ENCODE assay signal across 9 cellular contexts in the genomic region with DNA sequence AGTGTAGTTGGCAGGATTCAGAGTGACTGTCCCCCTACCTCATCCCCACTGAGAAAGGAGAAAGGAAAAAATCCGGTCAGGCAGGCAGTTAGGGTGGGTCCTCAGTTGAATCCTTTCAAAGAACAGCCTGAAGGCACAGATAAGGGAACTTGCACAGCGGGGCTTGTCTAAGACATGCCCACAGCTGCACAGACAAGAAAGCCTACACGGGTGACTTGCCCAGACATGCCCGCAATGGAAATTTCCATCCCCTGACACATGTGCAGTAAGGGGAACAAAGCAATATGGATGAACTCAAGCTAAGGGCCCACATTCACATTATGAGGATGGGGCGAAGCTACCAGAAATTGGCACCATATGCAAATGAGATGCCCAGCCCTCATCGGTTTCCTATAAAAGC.
DNase-seq lines count a peak whose midpoint lies in the region; ATAC-seq and TF ChIP-seq lines count a peak whose summit lies in the region.
"Had no signal": no experiment of that assay in that cellular context is flagged by ENCODE, and none has a peak within 500 bp of the region (broad histone marks: within the 10 kb centered on the region; RNA-seq: fewer than 3 reads in every experiment).

No MANE protein-coding gene starts in this region.

- peak overlapping the region; percentile 80; the same call in 1 of the 2 replicates for H3K27ac Mint-ChIP-seq in GM23338
- H3K27ac Mint-ChIP-seq: nephron progenitor cell had no signal

- ATAC-seq in GM23338 (no peak), RWPE2 (ENCODE audit: low read depth) (no peak), right cardiac atrium (no peak), HG03442 (IDR thresholded peaks at IDR 0.05; ENCODE audit: unreplicated experiment) (no peak), GM19351 (IDR thresholded peaks at IDR 0.05; ENCODE audit: unreplicated experiment) (no peak)

- no peak overlapping the region for H3K4me3 Mint-ChIP-seq in GM23338
- H3K4me3 Mint-ChIP-seq: nephron progenitor cell had no signal

- H3K9me3 ChIP-seq in RWPE2 (ENCODE audit: severe bottlenecking) (peaks cover 7% of the 10 kb centered on the region), fibroblast of lung (ENCODE audit: control insufficient read depth, insufficient read depth, low read depth, low read length) (no peaks in the 10 kb centered on the region), right cardiac atrium (ENCODE audit: control insufficient read depth, low read length) (no peaks in the 10 kb centered on the region)

- TF ChIP-seq CTCF in GM23338 (conservative IDR thresholded peaks at IDR 0.05; ENCODE audit: low read depth in 2 of 2) (no peak), RWPE2 (IDR thresholded peaks at IDR 0.05; ENCODE audit: poor library complexity, severe bottlenecking) (no peak), fibroblast of lung (conservative IDR thresholded peaks at IDR 0.05 in 1 of 2, IDR thresholded peaks at IDR 0.05 in 1 of 2; ENCODE audit: low read depth in 1 of 2, low read length in 2 of 2) (no peak)

- peaks cover 3% of the 10 kb centered on the region for H3K4me1 ChIP-seq in ACC112 (ENCODE audit: control insufficient read depth, insufficient read depth, low read length, unreplicated experiment)
- H3K4me1 ChIP-seq in GM23338 (ENCODE audit: insufficient read depth): peaks cover 17% of the 10 kb centered on the region
- peaks cover 9% of the 10 kb centered on the region for H3K4me1 ChIP-seq in RWPE2 (ENCODE audit: insufficient read depth, poor library complexity, severe bottlenecking)
- H3K4me1 ChIP-seq in fibroblast of lung (ENCODE audit: control insufficient read depth, extremely low read depth, insufficient read depth, low read length): no peaks in the 10 kb centered on the region
- H3K4me1 ChIP-seq in right cardiac atrium (ENCODE audit: control insufficient read depth, insufficient read depth, low read length): no peaks in the 10 kb centered on the region

- peaks cover 17% of the 10 kb centered on the region for H3K9me3 Mint-ChIP-seq in GM23338

- H3K9ac ChIP-seq in fibroblast of lung (ENCODE audit: insufficient read depth, low read length): no peak overlapping the region

- intact Hi-C loops in right cardiac atrium (cut with DNase I): no loop called here

- H3K4me2 ChIP-seq in GM23338 (no peak overlapping the region), fibroblast of lung (ENCODE audit: extremely low read depth, insufficient read depth, low read length) (no peak overlapping the region)

- WGBS in right cardiac atrium: 93% methylated on average over 6 of the region's 6 CpGs

- H3K4me1 Mint-ChIP-seq in GM23338: peaks cover 17% of the 10 kb centered on the region

- H3K9me2 ChIP-seq in GM23338 (ENCODE audit: insufficient read depth): no peaks in the 10 kb centered on the region

- H3K27ac ChIP-seq in ACC112 (ENCODE audit: low read depth, low read length) (no peak overlapping the region; the same call in 1 of the 2 replicates), GM23338 (ENCODE audit: low read depth) (peak overlapping the region; percentile 84), RWPE2 (ENCODE audit: poor library complexity, severe bottlenecking) (peak overlapping the region; percentile 63), fibroblast of lung (ENCODE audit: insufficient read depth, low read length) (no peak overlapping the region), right cardiac atrium (ENCODE audit: low read length) (no peak overlapping the region)

- peaks cover 10% of the 10 kb centered on the region; the same call in 1 of the 2 replicates for H3F3A ChIP-seq in GM23338 (replicated peaks; ENCODE audit: low read depth)

- peaks cover 19% of the 10 kb centered on the region for H3K36me3 Mint-ChIP-seq in GM23338 (ENCODE audit: low read depth)

- H3K4me3 ChIP-seq in ACC112 (ENCODE audit: low read depth, low read length) (no peak overlapping the region), GM23338 (no peak overlapping the region), RWPE2 (ENCODE audit: severe bottlenecking) (no peak overlapping the region), fibroblast of lung (replicated peaks in 1 of 4; ENCODE audit: control extremely low read depth in 1 of 4, insufficient read depth in 1 of 4, low read depth in 3 of 4, low read length in 4 of 4) (no peak overlapping the region), right cardiac atrium (ENCODE audit: low read length) (no peak overlapping the region)

- H3K27me3 ChIP-seq in ACC112 (ENCODE audit: insufficient read depth, low read length) (no peaks in the 10 kb centered on the region), GM23338 (ENCODE audit: insufficient read depth) (peaks cover 15% of the 10 kb centered on the region), RWPE2 (ENCODE audit: insufficient read depth, poor library complexity, severe bottlenecking) (no peaks in the 10 kb centered on the region), fibroblast of lung (ENCODE audit: control insufficient read depth, insufficient read depth, low read length) (no peaks in the 10 kb centered on the region), right cardiac atrium (ENCODE audit: control insufficient read depth, insufficient read depth) (no peaks in the 10 kb centered on the region)

- H4K20me1 ChIP-seq in GM23338 (replicated peaks; ENCODE audit: insufficient read depth) (no peaks in the 10 kb centered on the region), fibroblast of lung (ENCODE audit: control insufficient read depth, extremely low read depth, insufficient read depth, low read length) (no peaks in the 10 kb centered on the region)

- DNase-seq in GM23338 (ENCODE audit: low spot score) (peak; percentile 34), RWPE2 (ENCODE audit: low spot score) (no peak), fibroblast of lung (ENCODE audit: low read depth in 2 of 2) (peak; percentile 20 to 50), right cardiac atrium (no peak), HCEC 1CT (no peak)
- DNase-seq: nephron progenitor cell had no signal

- H3K79me2 ChIP-seq in ACC112 (ENCODE audit: control insufficient read depth, insufficient read depth, low read length, unreplicated experiment): no peaks in the 10 kb centered on the region
- no peaks in the 10 kb centered on the region for H3K79me2 ChIP-seq in GM23338 (replicated peaks; ENCODE audit: insufficient read depth)
- H3K79me2 ChIP-seq in fibroblast of lung (ENCODE audit: control insufficient read depth, insufficient read depth, low read length): no peaks in the 10 kb centered on the region

- H2AFZ ChIP-seq in ACC112 (ENCODE audit: low read length, unreplicated experiment): peak overlapping the region; percentile 50
- H2AFZ ChIP-seq in GM23338: peak overlapping the region; percentile 85; the same call in 1 of the 2 replicates
- H2AFZ ChIP-seq in fibroblast of lung (ENCODE audit: low read length): no peak overlapping the region

- H3K36me3 ChIP-seq in ACC112 (ENCODE audit: insufficient read depth, low read length): no peaks in the 10 kb centered on the region
- no peaks in the 10 kb centered on the region; the same call in 1 of the 2 replicates for H3K36me3 ChIP-seq in GM23338 (ENCODE audit: insufficient read depth)
- H3K36me3 ChIP-seq in RWPE2 (ENCODE audit: low read depth): no peaks in the 10 kb centered on the region
- no peaks in the 10 kb centered on the region for H3K36me3 ChIP-seq in fibroblast of lung (ENCODE audit: control insufficient read depth, insufficient read depth, low read length)

- peaks cover 21% of the 10 kb centered on the region for H3K27me3 Mint-ChIP-seq in GM23338 (ENCODE audit: insufficient read depth, low read depth, poor library complexity)

TF ChIP-seq in GM23338, 12 proteins besides CTCF, POLR2A, EP300 and RAD21 (continues in another document):
- no peak for TF ChIP-seq ZNF114 (CRISPR knock-in tag; IDR thresholded peaks at IDR 0.05)
- no peak for TF ChIP-seq CREB1 (CRISPR knock-in tag; IDR thresholded peaks at IDR 0.05; ENCODE audit: low read depth)

Comparison
In these comparisons a context has a peak if more than half of its experiments do, and no peak if none do; other contexts are left out.
1. H3K27ac ChIP-seq: peak in GM23338 (single experiment) and RWPE2 (single experiment); none in ACC112 (single experiment), fibroblast of lung (single experiment) and right cardiac atrium (single experiment).
2. DNase-seq: peak in GM23338 (single experiment) and fibroblast of lung (2 of 2); none in RWPE2 (single experiment), right cardiac atrium (0 of 3) and HCEC 1CT (single experiment).